ENCODE assay signal across 10 cellular contexts in genomic region chrX:2874222-2875135, GRCh38. TPM values are rescaled to one million over a fixed set of nuclear protein-coding genes. Genes with fewer than 3 reads are reported as not detected.
"Had no signal": no experiment of that assay in that cellular context is flagged by ENCODE, and none has a peak within 500 bp of the region (broad histone marks: within the 10 kb centered on the region; RNA-seq: fewer than 3 reads in every experiment).

No MANE protein-coding gene starts in this region.

- H3K4me3 ChIP-seq: GM23248, HAP-1 had no signal

- H3K9me3 ChIP-seq: HAP-1 had no signal

- H2AFZ ChIP-seq: GM23248 had no signal

- DNase-seq: GM23248, GOT3, H7, HFFc6, IMR-90, KBM-7 had no signal

- H3K9me3 Mint-ChIP-seq: HFFc6 had no signal

- H3K9ac ChIP-seq: GM23248 had no signal

- FAIRE-seq: HTR-8/SVneo had no signal

- ATAC-seq: HCT116 had no signal

- H3K27ac Mint-ChIP-seq: HFFc6 had no signal

- H3K4me1 ChIP-seq: HAP-1 had no signal

- H3K36me3 ChIP-seq: HAP-1 had no signal

- H3K27ac ChIP-seq: GM23248 had no signal

- H3K4me3 Mint-ChIP-seq: HFFc6 had no signal

RNA-seq across cellular contexts. Expression of gene GYG2, which starts 45.7 kb away (rescaled TPM):
- total RNA-seq: HT-29 had no signal
